13 cellular contexts compared by ENCODE assay signal in genomic region chr10:4839353-4839752, GRCh38. TPM values are rescaled to one million over a fixed set of nuclear protein-coding genes. Genes with fewer than 3 reads are reported as not detected.
DNase-seq lines count a peak whose midpoint lies in the region; ATAC-seq, FAIRE-seq and TF ChIP-seq lines count a peak whose summit lies in the region.
"Had no signal": no experiment of that assay in that cellular context is flagged by ENCODE, and none has a peak within 500 bp of the region (broad histone marks: within the 10 kb centered on the region; RNA-seq: fewer than 3 reads in every experiment).

No MANE protein-coding gene starts in this region.

- TF ChIP-seq EP300 in A549 (IDR thresholded peaks at IDR 0.05) = no peak

- H3K4me1 ChIP-seq in A549 (no peaks in the 10 kb centered on the region), tibial artery (no peaks in the 10 kb centered on the region)

- H3K4me1 Mint-ChIP-seq in CD4-positive, alpha-beta T cell (ENCODE audit: low read depth) = peaks cover 42% of the 10 kb centered on the region
- no peaks in the 10 kb centered on the region for H3K4me1 Mint-ChIP-seq in WTC11

- intact Hi-C loops in CD4-positive, alpha-beta T cell (cut with DNase I, micrococcal nuclease) = no loop called here
- intact Hi-C loops in tibial artery (cut with DNase I; ENCODE audit: low total_unique reads) = no loop called here

- H3K4me3 Mint-ChIP-seq in CD4-positive, alpha-beta T cell = no peak overlapping the region
- H3K4me3 Mint-ChIP-seq in WTC11 = no peak overlapping the region
- H3K4me3 Mint-ChIP-seq: IgD-negative memory B cell had no signal

- H3K27ac ChIP-seq in A549 (no peak overlapping the region), tibial artery (no peak overlapping the region)
- H3K27ac ChIP-seq in CD4-positive, alpha-beta T cell (ENCODE audit: low read depth, low read length) = no peak overlapping the region

- H3K36me3 Mint-ChIP-seq in CD4-positive, alpha-beta T cell (ENCODE audit: low read depth) = peaks cover 34% of the 10 kb centered on the region
- peaks cover 24% of the 10 kb centered on the region for H3K36me3 Mint-ChIP-seq in WTC11
- H3K36me3 Mint-ChIP-seq: IgD-negative memory B cell had no signal

- H3K27me3 Mint-ChIP-seq in CD4-positive, alpha-beta T cell = no peaks in the 10 kb centered on the region
- no peaks in the 10 kb centered on the region for H3K27me3 Mint-ChIP-seq in WTC11 (ENCODE audit: low read depth)
- H3K27me3 Mint-ChIP-seq: IgD-negative memory B cell had no signal

- TF ChIP-seq CTCF in A549 (IDR thresholded peaks at IDR 0.05) (no peak), WTC11 (IDR thresholded peaks at IDR 0.05) (no peak), tibial artery (IDR thresholded peaks at IDR 0.05) (no peak)
- TF ChIP-seq CTCF in CD4-positive, alpha-beta T cell (IDR thresholded peaks at IDR 0.05) = no peak

- POLR2A ChIA-PET in A549 (lab: Yijun Ruan, JAX) = no interaction called here
- POLR2A ChIA-PET in CD4-positive, alpha-beta T cell (lab: Charles Lee) = interaction anchor here (3.7 kb wide), 1 partner anchor 13 kb away, joined by 11 read pairs; the partner anchor contains the start of gene AKR1E2
- POLR2A ChIA-PET in WTC11 (lab: Charles Lee) = no interaction called here

- peak; percentile 71 to 72; a peak in 4 of 6 replicates for ATAC-seq in A549
- no peak for ATAC-seq in CD4-positive, alpha-beta T cell (ENCODE audit: poor library complexity)
- ATAC-seq in WTC11 = 0 out of 2 replicates have a peak, but pooled peaks have one; percentile 32
- ATAC-seq in left lobe of liver = peak; percentile 31
- no peak for ATAC-seq in GM21447 (IDR thresholded peaks at IDR 0.05; ENCODE audit: unreplicated experiment)
- ATAC-seq: Right ventricle myocardium inferior had no signal

- H3K4me3 ChIP-seq in A549 = no peak overlapping the region
- no peak overlapping the region for H3K4me3 ChIP-seq in tibial artery

- peaks cover 16 to 72% (median 23%) of the 10 kb centered on the region in 3 donors for H3K36me3 ChIP-seq in tibial artery

- H3K9me3 ChIP-seq in A549 = no peaks in the 10 kb centered on the region
- no peaks in the 10 kb centered on the region for H3K9me3 ChIP-seq in CD4-positive, alpha-beta T cell (ENCODE audit: control insufficient read depth, low read length)
- H3K9me3 ChIP-seq in tibial artery = no peaks in the 10 kb centered on the region

- FAIRE-seq in A549 (lab: Jason Lieb, UNC) = no peak

- 92% methylated on average over 4 of the region's 4 CpGs for WGBS in A549 (ENCODE audit: missing lambda C conversion rate)

- no peak for TF ChIP-seq POLR2A in A549 (IDR thresholded peaks at IDR 0.05; ENCODE audit: low read length)

- DNase-seq in A549 (ENCODE audit: low read depth in 1 of 2, low spot score in 1 of 2) (peak in 1 of 2 experiments; percentile 30), WTC11 (ENCODE audit: low spot score) (no peak), left lobe of liver (ENCODE audit: low spot score) (no peak), cerebellar cortex (ENCODE audit: low spot score) (no peak), tibial artery (no peak)
- no peak for DNase-seq in CD4-positive, alpha-beta T cell
- DNase-seq: NCI-H1048, NCI-H2227 treated with DMSO at 0.1 percent for 48 hours, NCI-H526 had no signal

- no peaks in the 10 kb centered on the region for H3K27me3 ChIP-seq in CD4-positive, alpha-beta T cell (ENCODE audit: control insufficient read depth, insufficient read depth, low read length)
- H3K27me3 ChIP-seq in tibial artery = no peaks in the 10 kb centered on the region

- H3K4me2 ChIP-seq in A549 = no peak overlapping the region

- CTCF ChIA-PET in A549 (lab: Yijun Ruan, JAX) = interaction anchor here (1.3 to 11.1 kb wide), 7 partner anchors 9 to 595 kb away, joined by 3 to 153 read pairs (median 7); no protein-coding TSS in a partner anchor
- CTCF ChIA-PET in CD4-positive, alpha-beta T cell (lab: Charles Lee) = no interaction called here
- CTCF ChIA-PET in WTC11 (lab: Charles Lee) = interaction anchor here (2.0 to 5.4 kb wide), 2 partner anchors 10 to 24 kb away, joined by 9 to 34 read pairs; no protein-coding TSS in a partner anchor

- H3K27ac Mint-ChIP-seq in CD4-positive, alpha-beta T cell = peak overlapping the region; percentile 77
- H3K27ac Mint-ChIP-seq in WTC11 = no peak overlapping the region

- no peak for TF ChIP-seq RAD21 in A549 (conservative IDR thresholded peaks at IDR 0.05 in 1 of 2, IDR thresholded peaks at IDR 0.05 in 1 of 2)

- no peaks in the 10 kb centered on the region for H3K9me3 Mint-ChIP-seq in CD4-positive, alpha-beta T cell
- peaks cover 6% of the 10 kb centered on the region for H3K9me3 Mint-ChIP-seq in WTC11
- H3K9me3 Mint-ChIP-seq: IgD-negative memory B cell had no signal

TF ChIP-seq in A549, 52 proteins besides CTCF, POLR2A, EP300 and RAD21:
- TF ChIP-seq ZSCAN20 (CRISPR knock-in tag; IDR thresholded peaks at IDR 0.05) (no peak), BHLHE40 (IDR thresholded peaks at IDR 0.05; ENCODE audit: low read depth, low read length) (no peak), CBX2 (IDR thresholded peaks at IDR 0.05; ENCODE audit: borderline replicate concordance, low read depth) (no peak), ZNF302 (CRISPR knock-in tag; IDR thresholded peaks at IDR 0.05) (no peak), CBX8 (IDR thresholded peaks at IDR 0.05) (no peak), RNF2 (IDR thresholded peaks at IDR 0.05; ENCODE audit: borderline replicate concordance, low read depth) (no peak)

TF ChIP-seq in WTC11, 78 proteins besides CTCF, POLR2A, EP300 and RAD21 (continues in another document):
- TF ChIP-seq AFF4 (CRISPR knock-in tag; IDR thresholded peaks at IDR 0.05; ENCODE audit: borderline replicate concordance) = no peak
- no peak for TF ChIP-seq SOX15 (CRISPR knock-in tag; IDR thresholded peaks at IDR 0.05)
- TF ChIP-seq ETV6 (CRISPR knock-in tag; IDR thresholded peaks at IDR 0.05) = no peak
- TF ChIP-seq ZNF425 (CRISPR knock-in tag; conservative IDR thresholded peaks at IDR 0.05) = no peak
- TF ChIP-seq HMGXB4 (CRISPR knock-in tag; IDR thresholded peaks at IDR 0.05) = no peak
- TF ChIP-seq TEAD1 (CRISPR knock-in tag; IDR thresholded peaks at IDR 0.05) = no peak

RNA-seq across cellular contexts. Expression of gene AKR1E2, which starts 13.3 kb away (rescaled TPM):
- polyA plus RNA-seq in A549 (2011; rRNA removed) = 17.5 and 20.0 TPM in 2 replicates
- polyA plus RNA-seq in A549 (2012; cell fraction: cytosol; rRNA removed) = 12.0 and 14.8 TPM in 2 replicates
- polyA plus RNA-seq in A549 (2012; cell fraction: nucleus; rRNA removed) = 25.9 and 28.9 TPM in 2 replicates
- 10.5 to 15.2 TPM (median 11.2 TPM) in 3 replicates for polyA plus RNA-seq in A549 (2017; fragmentation: RNase III; extraction: RNeasy Plus Mini Kit Qiagen cat#74134 plus additional on column Dnase treatment)
- polyA minus RNA-seq in A549 (2011; rRNA and poly(A)+ RNA removed) = 139 and 226 TPM in 2 replicates
- 10 to 100 TPM; 26.0 to 30.4 TPM for total RNA-seq in CD4-positive, alpha-beta T cell
- 1.7 to 5.6 TPM (median 5.4 TPM) in 3 replicates for total RNA-seq in WTC11 (2021)
- 1.3 TPM for total RNA-seq in left lobe of liver
- total RNA-seq: H4 had no signal
- polyA plus RNA-seq: IgD-negative memory B cell had no signal

Comparison
In these comparisons a context has a peak if more than half of its experiments do, and no peak if none do; other contexts are left out.
1. ATAC-seq: peak in A549 (2 of 2), WTC11 (single experiment) and left lobe of liver (single experiment); none in CD4-positive, alpha-beta T cell (single experiment) and GM21447 (single experiment).